ENCODE assay signal across 8 cellular contexts in genomic region chr5:154857091-154857533, GRCh38. TPM values are rescaled to one million over a fixed set of nuclear protein-coding genes. Genes with fewer than 3 reads are reported as not detected.
DNase-seq lines count a peak whose midpoint lies in the region; ATAC-seq, FAIRE-seq and TF ChIP-seq lines count a peak whose summit lies in the region.

No MANE protein-coding gene starts in this region.

- H3K4me1 Mint-ChIP-seq in activated CD4-positive, alpha-beta memory T cell treated with anti-CD3 and anti-CD28 coated beads, Interleukin-2, amount 10 ng/mL, durations not matched to agents 7 days and 5 days, result peaks cover 30% of the 10 kb centered on the region

- H3K4me3 Mint-ChIP-seq in activated CD4-positive, alpha-beta memory T cell treated with anti-CD3 and anti-CD28 coated beads, Interleukin-2, amount 10 ng/mL, durations not matched to agents 7 days and 5 days, result peak overlapping the region; percentile 89

- H3K9me3 Mint-ChIP-seq in activated CD4-positive, alpha-beta memory T cell treated with anti-CD3 and anti-CD28 coated beads, Interleukin-2, amount 10 ng/mL, durations not matched to agents 7 days and 5 days, result no peaks in the 10 kb centered on the region

- H3K27ac ChIP-seq in KMS-11 (peak overlapping the region; percentile 88), fibroblast of lung (ENCODE audit: insufficient read depth, low read length) (peak overlapping the region; percentile 89), neutrophil (peak overlapping the region; percentile 95)

- H3K4me2 ChIP-seq in KMS-11 (peak overlapping the region; percentile 84), fibroblast of lung (ENCODE audit: extremely low read depth, insufficient read depth, low read length) (peak overlapping the region; percentile 99)

- TF ChIP-seq CTCF in KMS-11 (conservative IDR thresholded peaks at IDR 0.05; ENCODE audit: low read depth, low read length), result no peak
- no peak for TF ChIP-seq CTCF in fibroblast of lung (conservative IDR thresholded peaks at IDR 0.05 in 1 of 2, IDR thresholded peaks at IDR 0.05 in 1 of 2; ENCODE audit: low read depth in 1 of 2, low read length in 2 of 2)
- TF ChIP-seq CTCF in neutrophil (IDR thresholded peaks at IDR 0.05), result no peak

- peak overlapping the region; percentile 86 for H3K9ac ChIP-seq in KMS-11
- H3K9ac ChIP-seq in fibroblast of lung (ENCODE audit: insufficient read depth, low read length), result peak overlapping the region; percentile 93

- DNase-seq in COLO829 (ENCODE audit: low spot score) (peak; percentile 16), fibroblast of lung (ENCODE audit: low read depth in 2 of 2) (no peak), NCI-H1436 (lab: John Stamatoyannopoulos, UW) (no peak), frontal cortex (ENCODE audit: low spot score in 2 of 2) (no peak)
- peak; percentile 70 for DNase-seq in activated CD4-positive, alpha-beta memory T cell treated with anti-CD3 and anti-CD28 coated beads, Interleukin-2, amount 10 ng/mL, durations not matched to agents 7 days and 5 days

- H3K79me2 ChIP-seq in KMS-11 (ENCODE audit: insufficient read depth, low read depth) (peaks cover 31% of the 10 kb centered on the region), fibroblast of lung (ENCODE audit: control insufficient read depth, insufficient read depth, low read length) (peaks cover 34% of the 10 kb centered on the region)

- POLR2A ChIA-PET in activated CD4-positive, alpha-beta memory T cell treated with anti-CD3 and anti-CD28 coated beads, Interleukin-2, amount 10 ng/mL, durations not matched to agents 7 days and 5 days (lab: Charles Lee), result interaction anchor here (1.0 to 2.9 kb wide), 6 partner anchors 9 to 667 kb away, joined by 3 to 28 read pairs (median 15); partner anchors contain the start of genes GALNT10 and GEMIN5

- peak overlapping the region; percentile 100 for H3K27ac Mint-ChIP-seq in activated CD4-positive, alpha-beta memory T cell treated with anti-CD3 and anti-CD28 coated beads, Interleukin-2, amount 10 ng/mL, durations not matched to agents 7 days and 5 days

- H3K27me3 Mint-ChIP-seq in activated CD4-positive, alpha-beta memory T cell treated with anti-CD3 and anti-CD28 coated beads, Interleukin-2, amount 10 ng/mL, durations not matched to agents 7 days and 5 days, result no peaks in the 10 kb centered on the region

- no peaks in the 10 kb centered on the region for H3K9me3 ChIP-seq in fibroblast of lung (ENCODE audit: control insufficient read depth, insufficient read depth, low read depth, low read length)
- H3K9me3 ChIP-seq in neutrophil, result no peaks in the 10 kb centered on the region

- H4K20me1 ChIP-seq in KMS-11 (ENCODE audit: insufficient read depth) (no peaks in the 10 kb centered on the region; the same call in 1 of the 2 replicates), fibroblast of lung (ENCODE audit: control insufficient read depth, extremely low read depth, insufficient read depth, low read length) (no peaks in the 10 kb centered on the region)

- H3K36me3 ChIP-seq in KMS-11 (ENCODE audit: insufficient read depth), result no peaks in the 10 kb centered on the region
- H3K36me3 ChIP-seq in fibroblast of lung (ENCODE audit: control insufficient read depth, insufficient read depth, low read length), result no peaks in the 10 kb centered on the region
- no peaks in the 10 kb centered on the region for H3K36me3 ChIP-seq in neutrophil

- CTCF ChIA-PET in activated CD4-positive, alpha-beta memory T cell treated with anti-CD3 and anti-CD28 coated beads, Interleukin-2, amount 10 ng/mL, durations not matched to agents 7 days and 5 days (lab: Charles Lee), result interaction anchor here (0.6 to 1.2 kb wide), 5 partner anchors 10 to 207 kb away, joined by 3 read pairs; no protein-coding TSS in a partner anchor

- H3K36me3 Mint-ChIP-seq in activated CD4-positive, alpha-beta memory T cell treated with anti-CD3 and anti-CD28 coated beads, Interleukin-2, amount 10 ng/mL, durations not matched to agents 7 days and 5 days (ENCODE audit: low read depth), result peaks cover 32% of the 10 kb centered on the region

- H3K4me1 ChIP-seq in KMS-11 (ENCODE audit: low read depth, poor library complexity, severe bottlenecking) (peaks cover 27% of the 10 kb centered on the region), fibroblast of lung (ENCODE audit: control insufficient read depth, extremely low read depth, insufficient read depth, low read length) (peaks cover 5% of the 10 kb centered on the region), neutrophil (ENCODE audit: control insufficient read depth in 1 of 2, insufficient read depth in 1 of 2, low read depth in 1 of 2, low read length in 1 of 2) (peaks cover 32 to 38% of the 10 kb centered on the region in 2 experiments)

- H3K4me3 ChIP-seq in KMS-11 (IDR thresholded peaks at IDR 0.05; ENCODE audit: insufficient read depth, low read depth, low read length) (no peak overlapping the region), fibroblast of lung (replicated peaks in 1 of 4; ENCODE audit: control extremely low read depth in 1 of 4, insufficient read depth in 1 of 4, low read depth in 3 of 4, low read length in 4 of 4) (peak overlapping the region; percentile 71 to 99 (median 83)), neutrophil (ENCODE audit: low read depth in 1 of 2, low read length in 1 of 2) (peak overlapping the region; percentile 91 to 98)

- peak; percentile 27 for ATAC-seq in GM21360 (IDR thresholded peaks at IDR 0.05; ENCODE audit: unreplicated experiment)

- peak overlapping the region; percentile 69 for H2AFZ ChIP-seq in KMS-11 (ENCODE audit: low read depth)
- peak overlapping the region; percentile 69 for H2AFZ ChIP-seq in fibroblast of lung (ENCODE audit: low read length)

- no peak for FAIRE-seq in frontal cortex (lab: Jason Lieb, UNC)

- H3K27me3 ChIP-seq in KMS-11 (ENCODE audit: insufficient read depth, low read depth), result no peaks in the 10 kb centered on the region
- H3K27me3 ChIP-seq in fibroblast of lung (ENCODE audit: control insufficient read depth, insufficient read depth, low read length), result no peaks in the 10 kb centered on the region
- H3K27me3 ChIP-seq in neutrophil, result no peaks in the 10 kb centered on the region

RNA-seq across cellular contexts. Expression of gene CNOT8, which starts 1.3 kb away (rescaled TPM):
- 10 to 100 TPM; 86.2 to 94.5 TPM for total RNA-seq in activated CD4-positive, alpha-beta memory T cell treated with anti-CD3 and anti-CD28 coated beads, Interleukin-2, amount 10 ng/mL, durations not matched to agents 7 days and 5 days
- total RNA-seq in fibroblast of lung (50.1 and 50.7 TPM in 2 replicates), frontal cortex (118 TPM)
- 46.7 and 66.7 TPM in 2 replicates for polyA plus RNA-seq in fibroblast of lung
- polyA plus RNA-seq in fibroblast of lung (2012), result 25.0 and 32.6 TPM in 2 replicates
- polyA minus RNA-seq in fibroblast of lung (ENCODE audit: low replicate concordance), result 15.3 and 16.7 TPM in 2 replicates

RNA-seq across cellular contexts. Expression of gene FAXDC2, which starts 6.7 kb away (rescaled TPM):
- not detected for total RNA-seq in activated CD4-positive, alpha-beta memory T cell treated with anti-CD3 and anti-CD28 coated beads, Interleukin-2, amount 10 ng/mL, durations not matched to agents 7 days and 5 days
- total RNA-seq in fibroblast of lung (11.3 and 20.6 TPM in 2 replicates), frontal cortex (2.4 TPM)
- polyA plus RNA-seq in fibroblast of lung, result 5.9 and 11.9 TPM in 2 replicates
- 5.3 and 9.5 TPM in 2 replicates for polyA plus RNA-seq in fibroblast of lung (2012)
- polyA minus RNA-seq in fibroblast of lung (ENCODE audit: low replicate concordance), result 8.9 and 23.4 TPM in 2 replicates

Comparison
In these comparisons a context has a peak if more than half of its experiments do, and no peak if none do; other contexts are left out.
1. DNase-seq: peak in COLO829 (single experiment) and activated CD4-positive, alpha-beta memory T cell treated with anti-CD3 and anti-CD28 coated beads, Interleukin-2, amount 10 ng/mL, durations not matched to agents 7 days and 5 days (single experiment); none in fibroblast of lung (0 of 2), NCI-H1436 (single experiment) and frontal cortex (0 of 2).
2. Peak in every context shown above with its lines, with median percentiles within 50 percentile points of each other: H3K27ac ChIP-seq.